In the genomic region with DNA sequence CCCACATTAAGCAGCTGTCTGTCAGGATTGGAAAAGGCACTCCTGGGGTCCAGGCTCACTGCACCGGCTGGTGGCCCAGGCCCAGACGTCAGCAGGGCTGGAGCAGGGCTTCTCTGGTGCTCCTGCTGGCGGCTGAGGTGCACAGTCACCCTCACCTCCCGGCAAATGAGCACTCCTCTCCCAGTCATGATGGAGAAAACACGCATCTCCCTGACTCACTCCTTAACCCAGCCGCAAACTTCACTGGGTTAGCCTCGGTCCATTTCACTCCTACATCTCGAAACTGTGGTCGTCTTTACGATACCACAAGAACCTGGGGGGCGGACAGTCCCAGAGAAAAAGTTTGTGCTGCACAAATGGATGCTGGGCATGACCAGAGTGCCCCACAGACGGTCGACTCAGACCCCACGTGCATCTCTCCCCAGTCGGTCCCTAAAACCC, we compare ENCODE assay signal across 1 cellular context.
TF ChIP-seq lines count a peak whose summit lies in the region.

No MANE protein-coding gene starts in this region.

TF ChIP-seq in H1, 55 proteins besides CTCF, POLR2A, EP300 and RAD21:
- TF ChIP-seq YY1 (IDR thresholded peaks at IDR 0.05; ENCODE audit: low read depth, low read length) (no peak), TBP (IDR thresholded peaks at IDR 0.05; ENCODE audit: low read depth, low read length) (peak; percentile 57; the same call in 1 of the 2 replicates), RXRA (IDR thresholded peaks at IDR 0.05; ENCODE audit: insufficient read depth, low read depth, low read length) (no peak)
TF ChIP-seq in H1: peak in this region for 1.
